ENCODE assay signal across 1 cellular context in the genomic region with DNA sequence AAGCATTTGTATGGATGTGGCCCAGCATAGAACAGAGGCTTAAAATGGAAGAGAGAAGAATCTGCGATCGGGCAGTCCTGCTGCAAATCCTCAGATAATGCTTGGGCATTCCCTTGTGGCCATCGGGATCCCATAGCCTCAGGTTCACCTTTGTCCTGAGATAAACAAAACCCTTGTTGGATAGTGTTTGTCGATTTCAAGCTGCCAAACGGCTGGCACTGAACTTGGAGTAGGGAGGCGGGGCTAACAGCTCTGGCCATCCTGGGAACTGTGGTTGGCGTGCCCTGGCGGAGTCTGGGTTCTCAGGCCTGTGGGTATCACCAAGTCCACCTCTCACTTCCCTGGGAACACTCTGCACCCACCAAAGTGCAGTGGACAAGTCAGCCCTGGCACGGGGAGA.
TF ChIP-seq lines count a peak whose summit lies in the region.

No MANE protein-coding gene starts in this region.

TF ChIP-seq in H1, 55 proteins besides CTCF, POLR2A, EP300 and RAD21:
- TF ChIP-seq NANOG (IDR thresholded peaks at IDR 0.05; ENCODE audit: insufficient read depth, low read depth, low read length, poor library complexity, severe bottlenecking) (no peak), JUN (IDR thresholded peaks at IDR 0.05; ENCODE audit: low read depth, low read length) (no peak), SP2 (IDR thresholded peaks at IDR 0.05; ENCODE audit: low read length) (no peak), BCL11A (IDR thresholded peaks at IDR 0.05; ENCODE audit: low read depth in 2 of 2, low read length in 2 of 2) (no peak), POU5F1 (IDR thresholded peaks at IDR 0.05; ENCODE audit: low read depth, low read length) (no peak), HDAC6 (IDR thresholded peaks at IDR 0.05; ENCODE audit: low read depth, low read length) (no peak), SAP30 (IDR thresholded peaks at IDR 0.05; ENCODE audit: insufficient read depth, insufficient replicate concordance, low read length) (no peak), CBX5 (IDR thresholded peaks at IDR 0.05; ENCODE audit: low read depth, low read length) (no peak), GABPA (IDR thresholded peaks at IDR 0.05; ENCODE audit: borderline replicate concordance, insufficient read depth, low read length) (no peak), CTBP2 (IDR thresholded peaks at IDR 0.05; ENCODE audit: borderline replicate concordance, insufficient read depth, insufficient read length, low read length) (no peak), SRF (IDR thresholded peaks at IDR 0.05; ENCODE audit: low read depth, low read length) (no peak), TEAD4 (IDR thresholded peaks at IDR 0.05; ENCODE audit: low read depth, low read length) (no peak), MAFK (IDR thresholded peaks at IDR 0.05; ENCODE audit: low read depth, low read length) (no peak), TAF1 (IDR thresholded peaks at IDR 0.05; ENCODE audit: low read depth, low read length) (no peak), POLR2AphosphoS5 (IDR thresholded peaks at IDR 0.05; ENCODE audit: low read depth, low read length) (no peak), HDAC2 (IDR thresholded peaks at IDR 0.05; ENCODE audit: borderline replicate concordance in 1 of 2, low read depth in 2 of 2, low read length in 2 of 2) (no peak)
- TF ChIP-seq, protein P1, sequence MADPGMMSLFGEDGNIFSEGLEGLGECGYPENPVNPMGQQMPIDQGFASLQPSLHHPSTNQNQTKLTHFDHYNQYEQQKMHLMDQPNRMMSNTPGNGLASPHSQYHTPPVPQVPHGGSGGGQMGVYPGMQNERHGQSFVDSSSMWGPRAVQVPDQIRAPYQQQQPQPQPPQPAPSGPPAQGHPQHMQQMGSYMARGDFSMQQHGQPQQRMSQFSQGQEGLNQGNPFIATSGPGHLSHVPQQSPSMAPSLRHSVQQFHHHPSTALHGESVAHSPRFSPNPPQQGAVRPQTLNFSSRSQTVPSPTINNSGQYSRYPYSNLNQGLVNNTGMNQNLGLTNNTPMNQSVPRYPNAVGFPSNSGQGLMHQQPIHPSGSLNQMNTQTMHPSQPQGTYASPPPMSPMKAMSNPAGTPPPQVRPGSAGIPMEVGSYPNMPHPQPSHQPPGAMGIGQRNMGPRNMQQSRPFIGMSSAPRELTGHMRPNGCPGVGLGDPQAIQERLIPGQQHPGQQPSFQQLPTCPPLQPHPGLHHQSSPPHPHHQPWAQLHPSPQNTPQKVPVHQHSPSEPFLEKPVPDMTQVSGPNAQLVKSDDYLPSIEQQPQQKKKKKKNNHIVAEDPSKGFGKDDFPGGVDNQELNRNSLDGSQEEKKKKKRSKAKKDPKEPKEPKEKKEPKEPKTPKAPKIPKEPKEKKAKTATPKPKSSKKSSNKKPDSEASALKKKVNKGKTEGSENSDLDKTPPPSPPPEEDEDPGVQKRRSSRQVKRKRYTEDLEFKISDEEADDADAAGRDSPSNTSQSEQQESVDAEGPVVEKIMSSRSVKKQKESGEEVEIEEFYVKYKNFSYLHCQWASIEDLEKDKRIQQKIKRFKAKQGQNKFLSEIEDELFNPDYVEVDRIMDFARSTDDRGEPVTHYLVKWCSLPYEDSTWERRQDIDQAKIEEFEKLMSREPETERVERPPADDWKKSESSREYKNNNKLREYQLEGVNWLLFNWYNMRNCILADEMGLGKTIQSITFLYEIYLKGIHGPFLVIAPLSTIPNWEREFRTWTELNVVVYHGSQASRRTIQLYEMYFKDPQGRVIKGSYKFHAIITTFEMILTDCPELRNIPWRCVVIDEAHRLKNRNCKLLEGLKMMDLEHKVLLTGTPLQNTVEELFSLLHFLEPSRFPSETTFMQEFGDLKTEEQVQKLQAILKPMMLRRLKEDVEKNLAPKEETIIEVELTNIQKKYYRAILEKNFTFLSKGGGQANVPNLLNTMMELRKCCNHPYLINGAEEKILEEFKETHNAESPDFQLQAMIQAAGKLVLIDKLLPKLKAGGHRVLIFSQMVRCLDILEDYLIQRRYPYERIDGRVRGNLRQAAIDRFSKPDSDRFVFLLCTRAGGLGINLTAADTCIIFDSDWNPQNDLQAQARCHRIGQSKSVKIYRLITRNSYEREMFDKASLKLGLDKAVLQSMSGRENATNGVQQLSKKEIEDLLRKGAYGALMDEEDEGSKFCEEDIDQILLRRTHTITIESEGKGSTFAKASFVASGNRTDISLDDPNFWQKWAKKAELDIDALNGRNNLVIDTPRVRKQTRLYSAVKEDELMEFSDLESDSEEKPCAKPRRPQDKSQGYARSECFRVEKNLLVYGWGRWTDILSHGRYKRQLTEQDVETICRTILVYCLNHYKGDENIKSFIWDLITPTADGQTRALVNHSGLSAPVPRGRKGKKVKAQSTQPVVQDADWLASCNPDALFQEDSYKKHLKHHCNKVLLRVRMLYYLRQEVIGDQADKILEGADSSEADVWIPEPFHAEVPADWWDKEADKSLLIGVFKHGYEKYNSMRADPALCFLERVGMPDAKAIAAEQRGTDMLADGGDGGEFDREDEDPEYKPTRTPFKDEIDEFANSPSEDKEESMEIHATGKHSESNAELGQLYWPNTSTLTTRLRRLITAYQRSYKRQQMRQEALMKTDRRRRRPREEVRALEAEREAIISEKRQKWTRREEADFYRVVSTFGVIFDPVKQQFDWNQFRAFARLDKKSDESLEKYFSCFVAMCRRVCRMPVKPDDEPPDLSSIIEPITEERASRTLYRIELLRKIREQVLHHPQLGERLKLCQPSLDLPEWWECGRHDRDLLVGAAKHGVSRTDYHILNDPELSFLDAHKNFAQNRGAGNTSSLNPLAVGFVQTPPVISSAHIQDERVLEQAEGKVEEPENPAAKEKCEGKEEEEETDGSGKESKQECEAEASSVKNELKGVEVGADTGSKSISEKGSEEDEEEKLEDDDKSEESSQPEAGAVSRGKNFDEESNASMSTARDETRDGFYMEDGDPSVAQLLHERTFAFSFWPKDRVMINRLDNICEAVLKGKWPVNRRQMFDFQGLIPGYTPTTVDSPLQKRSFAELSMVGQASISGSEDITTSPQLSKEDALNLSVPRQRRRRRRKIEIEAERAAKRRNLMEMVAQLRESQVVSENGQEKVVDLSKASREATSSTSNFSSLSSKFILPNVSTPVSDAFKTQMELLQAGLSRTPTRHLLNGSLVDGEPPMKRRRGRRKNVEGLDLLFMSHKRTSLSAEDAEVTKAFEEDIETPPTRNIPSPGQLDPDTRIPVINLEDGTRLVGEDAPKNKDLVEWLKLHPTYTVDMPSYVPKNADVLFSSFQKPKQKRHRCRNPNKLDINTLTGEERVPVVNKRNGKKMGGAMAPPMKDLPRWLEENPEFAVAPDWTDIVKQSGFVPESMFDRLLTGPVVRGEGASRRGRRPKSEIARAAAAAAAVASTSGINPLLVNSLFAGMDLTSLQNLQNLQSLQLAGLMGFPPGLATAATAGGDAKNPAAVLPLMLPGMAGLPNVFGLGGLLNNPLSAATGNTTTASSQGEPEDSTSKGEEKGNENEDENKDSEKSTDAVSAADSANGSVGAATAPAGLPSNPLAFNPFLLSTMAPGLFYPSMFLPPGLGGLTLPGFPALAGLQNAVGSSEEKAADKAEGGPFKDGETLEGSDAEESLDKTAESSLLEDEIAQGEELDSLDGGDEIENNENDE (IDR thresholded peaks at IDR 0.05; ENCODE audit: insufficient replicate concordance, low read length): no peak
- TF ChIP-seq, protein P2, sequence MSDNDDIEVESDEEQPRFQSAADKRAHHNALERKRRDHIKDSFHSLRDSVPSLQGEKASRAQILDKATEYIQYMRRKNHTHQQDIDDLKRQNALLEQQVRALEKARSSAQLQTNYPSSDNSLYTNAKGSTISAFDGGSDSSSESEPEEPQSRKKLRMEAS (IDR thresholded peaks at IDR 0.05): no peak
- TF ChIP-seq, protein P3, sequence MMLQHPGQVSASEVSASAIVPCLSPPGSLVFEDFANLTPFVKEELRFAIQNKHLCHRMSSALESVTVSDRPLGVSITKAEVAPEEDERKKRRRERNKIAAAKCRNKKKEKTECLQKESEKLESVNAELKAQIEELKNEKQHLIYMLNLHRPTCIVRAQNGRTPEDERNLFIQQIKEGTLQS (IDR thresholded peaks at IDR 0.05; ENCODE audit: insufficient read depth, low read depth, low read length): no peak
- TF ChIP-seq, protein P4, sequence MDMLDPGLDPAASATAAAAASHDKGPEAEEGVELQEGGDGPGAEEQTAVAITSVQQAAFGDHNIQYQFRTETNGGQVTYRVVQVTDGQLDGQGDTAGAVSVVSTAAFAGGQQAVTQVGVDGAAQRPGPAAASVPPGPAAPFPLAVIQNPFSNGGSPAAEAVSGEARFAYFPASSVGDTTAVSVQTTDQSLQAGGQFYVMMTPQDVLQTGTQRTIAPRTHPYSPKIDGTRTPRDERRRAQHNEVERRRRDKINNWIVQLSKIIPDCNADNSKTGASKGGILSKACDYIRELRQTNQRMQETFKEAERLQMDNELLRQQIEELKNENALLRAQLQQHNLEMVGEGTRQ (IDR thresholded peaks at IDR 0.05; ENCODE audit: low read length): no peak
